In genomic region chr16:88856828-88857727, GRCh38 we compare ENCODE assay signal across 1 cellular context.
TF ChIP-seq lines count a peak whose summit lies in the region.

A gene with protein sequence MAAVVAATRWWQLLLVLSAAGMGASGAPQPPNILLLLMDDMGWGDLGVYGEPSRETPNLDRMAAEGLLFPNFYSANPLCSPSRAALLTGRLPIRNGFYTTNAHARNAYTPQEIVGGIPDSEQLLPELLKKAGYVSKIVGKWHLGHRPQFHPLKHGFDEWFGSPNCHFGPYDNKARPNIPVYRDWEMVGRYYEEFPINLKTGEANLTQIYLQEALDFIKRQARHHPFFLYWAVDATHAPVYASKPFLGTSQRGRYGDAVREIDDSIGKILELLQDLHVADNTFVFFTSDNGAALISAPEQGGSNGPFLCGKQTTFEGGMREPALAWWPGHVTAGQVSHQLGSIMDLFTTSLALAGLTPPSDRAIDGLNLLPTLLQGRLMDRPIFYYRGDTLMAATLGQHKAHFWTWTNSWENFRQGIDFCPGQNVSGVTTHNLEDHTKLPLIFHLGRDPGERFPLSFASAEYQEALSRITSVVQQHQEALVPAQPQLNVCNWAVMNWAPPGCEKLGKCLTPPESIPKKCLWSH (minus strand): TSS chr16:88856947. CDS start chr16:88856877, 70 bp downstream.
A gene with protein sequence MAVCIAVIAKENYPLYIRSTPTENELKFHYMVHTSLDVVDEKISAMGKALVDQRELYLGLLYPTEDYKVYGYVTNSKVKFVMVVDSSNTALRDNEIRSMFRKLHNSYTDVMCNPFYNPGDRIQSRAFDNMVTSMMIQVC (plus strand): TSS chr16:88857127. CDS start chr16:88857151, 24 bp downstream.

TF ChIP-seq in HepG2, 621 proteins besides CTCF, POLR2A, EP300 and RAD21 (continued from another document and continues in another):
- TF ChIP-seq, protein P1, sequence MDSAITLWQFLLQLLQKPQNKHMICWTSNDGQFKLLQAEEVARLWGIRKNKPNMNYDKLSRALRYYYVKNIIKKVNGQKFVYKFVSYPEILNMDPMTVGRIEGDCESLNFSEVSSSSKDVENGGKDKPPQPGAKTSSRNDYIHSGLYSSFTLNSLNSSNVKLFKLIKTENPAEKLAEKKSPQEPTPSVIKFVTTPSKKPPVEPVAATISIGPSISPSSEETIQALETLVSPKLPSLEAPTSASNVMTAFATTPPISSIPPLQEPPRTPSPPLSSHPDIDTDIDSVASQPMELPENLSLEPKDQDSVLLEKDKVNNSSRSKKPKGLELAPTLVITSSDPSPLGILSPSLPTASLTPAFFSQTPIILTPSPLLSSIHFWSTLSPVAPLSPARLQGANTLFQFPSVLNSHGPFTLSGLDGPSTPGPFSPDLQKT (CRISPR knock-in tag; IDR thresholded peaks at IDR 0.05; ENCODE audit: borderline replicate concordance): no peak
- TF ChIP-seq ASH2L (IDR thresholded peaks at IDR 0.05; ENCODE audit: insufficient read length, low read depth, low read length) (peak; percentile 43), DMTF1 (CRISPR knock-in tag; IDR thresholded peaks at IDR 0.05) (peak; percentile 72; the same call in 1 of the 2 replicates), ZNF274 (CRISPR knock-in tag; IDR thresholded peaks at IDR 0.05) (peak; percentile 80), FOXA1 (IDR thresholded peaks at IDR 0.05) (no peak), FOXA1 (CRISPR knock-in tag; IDR thresholded peaks at IDR 0.05) (peak; percentile 50), ZBTB38 (CRISPR knock-in tag; IDR thresholded peaks at IDR 0.05) (peak; percentile 83), SIN3A (IDR thresholded peaks at IDR 0.05; ENCODE audit: borderline replicate concordance, low read depth, low read length) (peak; percentile 92; the same call in 1 of the 2 replicates), ZNF563 (CRISPR knock-in tag; IDR thresholded peaks at IDR 0.05) (peak; percentile 84; the same call in 1 of the 2 replicates), TBX2 (CRISPR knock-in tag; IDR thresholded peaks at IDR 0.05; ENCODE audit: borderline replicate concordance) (peak; percentile 73; the same call in 1 of the 2 replicates), HNRNPLL (IDR thresholded peaks at IDR 0.05; ENCODE audit: low read depth, low read length, poor library complexity, severe bottlenecking) (peak; percentile 67), POGZ (CRISPR knock-in tag; IDR thresholded peaks at IDR 0.05) (no peak), ZNF503 (CRISPR knock-in tag; IDR thresholded peaks at IDR 0.05) (0 out of 2 replicates have a peak, but pooled peaks have one; percentile 40), NONO (IDR thresholded peaks at IDR 0.05) (no peak), NONO (CRISPR knock-in tag; conservative IDR thresholded peaks at IDR 0.05) (peak; percentile 81), PCBP1 (IDR thresholded peaks at IDR 0.05; ENCODE audit: borderline replicate concordance, low read depth, low read length) (0 out of 2 replicates have a peak, but pooled peaks have one; percentile 28), ZNF317 (CRISPR knock-in tag; IDR thresholded peaks at IDR 0.05) (peak; percentile 83), ZNF343 (CRISPR knock-in tag; IDR thresholded peaks at IDR 0.05) (no peak), SP4 (CRISPR knock-in tag; IDR thresholded peaks at IDR 0.05) (peak; percentile 100), DNMT3B (CRISPR knock-in tag; conservative IDR thresholded peaks at IDR 0.05) (0 out of 2 replicates have a peak, but pooled peaks have one; percentile 27), ZFP36L1 (CRISPR knock-in tag; IDR thresholded peaks at IDR 0.05) (no peak), HOXA9 (CRISPR knock-in tag; IDR thresholded peaks at IDR 0.05; ENCODE audit: borderline replicate concordance) (peak; percentile 42; the same call in 1 of the 2 replicates), ZNF430 (CRISPR knock-in tag; IDR thresholded peaks at IDR 0.05) (peak; percentile 82), RFX3 (CRISPR knock-in tag; IDR thresholded peaks at IDR 0.05) (peak; percentile 83), ZBTB4 (CRISPR knock-in tag; IDR thresholded peaks at IDR 0.05; ENCODE audit: borderline replicate concordance) (peak; percentile 66; the same call in 1 of the 2 replicates), ZNF230 (CRISPR knock-in tag; IDR thresholded peaks at IDR 0.05) (peak; percentile 79; the same call in 1 of the 2 replicates), ZSCAN20 (CRISPR knock-in tag; IDR thresholded peaks at IDR 0.05; ENCODE audit: borderline replicate concordance) (peak; percentile 44; the same call in 1 of the 2 replicates), MZF1 (CRISPR knock-in tag; IDR thresholded peaks at IDR 0.05; ENCODE audit: borderline replicate concordance) (0 out of 2 replicates have a peak, but pooled peaks have one; percentile 80), GTF3A (CRISPR knock-in tag; conservative IDR thresholded peaks at IDR 0.05) (0 out of 2 replicates have a peak, but pooled peaks have one; percentile 32), KDM3A (CRISPR knock-in tag; IDR thresholded peaks at IDR 0.05; ENCODE audit: low read depth) (peak; percentile 31; the same call in 1 of the 2 replicates), NR3C1 (CRISPR knock-in tag; IDR thresholded peaks at IDR 0.05) (no peak), ZNF572 (CRISPR knock-in tag; IDR thresholded peaks at IDR 0.05) (0 out of 2 replicates have a peak, but pooled peaks have one; percentile 21), GTF2F1 (IDR thresholded peaks at IDR 0.05; ENCODE audit: low read length) (peak; percentile 92), ARID5B (CRISPR knock-in tag; IDR thresholded peaks at IDR 0.05) (0 out of 2 replicates have a peak, but pooled peaks have one; percentile 35)
- TF ChIP-seq, protein P2, sequence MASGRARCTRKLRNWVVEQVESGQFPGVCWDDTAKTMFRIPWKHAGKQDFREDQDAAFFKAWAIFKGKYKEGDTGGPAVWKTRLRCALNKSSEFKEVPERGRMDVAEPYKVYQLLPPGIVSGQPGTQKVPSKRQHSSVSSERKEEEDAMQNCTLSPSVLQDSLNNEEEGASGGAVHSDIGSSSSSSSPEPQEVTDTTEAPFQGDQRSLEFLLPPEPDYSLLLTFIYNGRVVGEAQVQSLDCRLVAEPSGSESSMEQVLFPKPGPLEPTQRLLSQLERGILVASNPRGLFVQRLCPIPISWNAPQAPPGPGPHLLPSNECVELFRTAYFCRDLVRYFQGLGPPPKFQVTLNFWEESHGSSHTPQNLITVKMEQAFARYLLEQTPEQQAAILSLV (CRISPR knock-in tag; IDR thresholded peaks at IDR 0.05; ENCODE audit: borderline replicate concordance): peak; percentile 85; the same call in 1 of the 2 replicates
- TF ChIP-seq, protein P3, sequence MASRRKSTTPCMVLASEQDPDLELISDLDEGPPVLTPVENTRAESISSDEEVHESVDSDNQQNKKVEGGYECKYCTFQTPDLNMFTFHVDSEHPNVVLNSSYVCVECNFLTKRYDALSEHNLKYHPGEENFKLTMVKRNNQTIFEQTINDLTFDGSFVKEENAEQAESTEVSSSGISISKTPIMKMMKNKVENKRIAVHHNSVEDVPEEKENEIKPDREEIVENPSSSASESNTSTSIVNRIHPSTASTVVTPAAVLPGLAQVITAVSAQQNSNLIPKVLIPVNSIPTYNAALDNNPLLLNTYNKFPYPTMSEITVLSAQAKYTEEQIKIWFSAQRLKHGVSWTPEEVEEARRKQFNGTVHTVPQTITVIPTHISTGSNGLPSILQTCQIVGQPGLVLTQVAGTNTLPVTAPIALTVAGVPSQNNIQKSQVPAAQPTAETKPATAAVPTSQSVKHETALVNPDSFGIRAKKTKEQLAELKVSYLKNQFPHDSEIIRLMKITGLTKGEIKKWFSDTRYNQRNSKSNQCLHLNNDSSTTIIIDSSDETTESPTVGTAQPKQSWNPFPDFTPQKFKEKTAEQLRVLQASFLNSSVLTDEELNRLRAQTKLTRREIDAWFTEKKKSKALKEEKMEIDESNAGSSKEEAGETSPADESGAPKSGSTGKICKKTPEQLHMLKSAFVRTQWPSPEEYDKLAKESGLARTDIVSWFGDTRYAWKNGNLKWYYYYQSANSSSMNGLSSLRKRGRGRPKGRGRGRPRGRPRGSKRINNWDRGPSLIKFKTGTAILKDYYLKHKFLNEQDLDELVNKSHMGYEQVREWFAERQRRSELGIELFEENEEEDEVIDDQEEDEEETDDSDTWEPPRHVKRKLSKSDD (CRISPR knock-in tag; IDR thresholded peaks at IDR 0.05; ENCODE audit: low read depth): 0 out of 2 replicates have a peak, but pooled peaks have one; percentile 70
- TF ChIP-seq, protein P4, sequence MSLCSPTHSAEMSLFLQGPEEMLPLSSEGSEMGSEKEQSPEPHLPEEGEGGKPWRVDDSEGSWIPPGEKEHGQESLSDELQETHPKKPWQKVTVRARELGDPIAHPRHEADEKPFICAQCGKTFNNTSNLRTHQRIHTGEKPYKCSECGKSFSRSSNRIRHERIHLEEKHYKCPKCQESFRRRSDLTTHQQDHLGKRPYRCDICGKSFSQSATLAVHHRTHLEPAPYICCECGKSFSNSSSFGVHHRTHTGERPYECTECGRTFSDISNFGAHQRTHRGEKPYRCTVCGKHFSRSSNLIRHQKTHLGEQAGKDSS (CRISPR knock-in tag; IDR thresholded peaks at IDR 0.05; ENCODE audit: borderline replicate concordance, low read depth): peak; percentile 68
